In genomic region chr3:40719660-40720287, GRCh38 we compare ENCODE assay signal across 10 cellular contexts.
DNase-seq lines count a peak whose midpoint lies in the region; ATAC-seq and TF ChIP-seq lines count a peak whose summit lies in the region.
"Had no signal": no experiment of that assay in that cellular context is flagged by ENCODE, and none has a peak within 500 bp of the region (broad histone marks: within the 10 kb centered on the region; RNA-seq: fewer than 3 reads in every experiment).

No MANE protein-coding gene starts in this region.

- CTCF ChIA-PET in activated B cell treated with CpG ODN at 0.5 μM for 24 hours (lab: Charles Lee) = no interaction called here

- no peaks in the 10 kb centered on the region for H3K27me3 Mint-ChIP-seq in activated B cell treated with CpG ODN at 0.5 μM for 24 hours

- in situ Hi-C loops in ACHN (cut with HindIII; ENCODE audit: low pct_ligation_motif_present, low pct_unique_long_range_greater_than_20kb, low sequenced_read_pairs) = no loop called here

- peak; percentile 7 for DNase-seq in ACHN
- peak; percentile 67 for DNase-seq in LNCaP clone FGC (ENCODE audit: low read depth)
- DNase-seq in activated B cell treated with CpG ODN at 0.5 μM for 24 hours = no peak
- no peak for DNase-seq in kidney epithelial cell (ENCODE audit: low read depth)
- DNase-seq in stimulated activated naive CD4-positive, alpha-beta T cell (lab: John Stamatoyannopoulos, UW) = no peak
- DNase-seq in activated CD4-positive, alpha-beta T cell treated with anti-CD3 and anti-CD28 coated beads, Interleukin-2, amount 50 U/mL, for 4 hours = no peak
- no peak for DNase-seq in Ammon's horn (ENCODE audit: low spot score)
- DNase-seq: NCI-H226 had no signal

- ATAC-seq in activated B cell treated with CpG ODN at 0.5 μM for 24 hours (ENCODE audit: low read depth) (no peak), HG03460 (IDR thresholded peaks at IDR 0.05; ENCODE audit: unreplicated experiment) (no peak)

- no peaks in the 10 kb centered on the region for H3K36me3 Mint-ChIP-seq in activated B cell treated with CpG ODN at 0.5 μM for 24 hours (ENCODE audit: low read depth)

- no peaks in the 10 kb centered on the region for H3K9me3 Mint-ChIP-seq in activated B cell treated with CpG ODN at 0.5 μM for 24 hours

- H3K4me1 Mint-ChIP-seq in activated B cell treated with CpG ODN at 0.5 μM for 24 hours = peaks cover 34% of the 10 kb centered on the region

- peak overlapping the region; percentile 33 for H3K27ac Mint-ChIP-seq in activated B cell treated with CpG ODN at 0.5 μM for 24 hours

- TF ChIP-seq CTCF in LNCaP clone FGC (IDR thresholded peaks at IDR 0.05; ENCODE audit: control insufficient read depth, extremely low read depth, insufficient read depth) (peak; percentile 64), activated B cell treated with CpG ODN at 0.5 μM for 24 hours (IDR thresholded peaks at IDR 0.05) (no peak), kidney epithelial cell (IDR thresholded peaks at IDR 0.05; ENCODE audit: insufficient read depth, low read length, poor library complexity, severe bottlenecking) (peak; percentile 21)

- POLR2A ChIA-PET in activated B cell treated with CpG ODN at 0.5 μM for 24 hours (lab: Charles Lee) = interaction anchor here (3.3 kb wide), 1 partner anchor 479 kb away, joined by 11 read pairs; the partner anchor contains the start of gene CTNNB1

- no peaks in the 10 kb centered on the region for H3K36me3 ChIP-seq in kidney epithelial cell (ENCODE audit: control insufficient read depth, insufficient read depth, low read length)
- H3K36me3 ChIP-seq: HAP-1 had no signal

- H3K4me3 Mint-ChIP-seq in activated B cell treated with CpG ODN at 0.5 μM for 24 hours = no peak overlapping the region

- H3K27me3 ChIP-seq in kidney epithelial cell (ENCODE audit: control insufficient read depth, insufficient read depth, low read length) = no peaks in the 10 kb centered on the region

- H3K4me3 ChIP-seq in LNCaP clone FGC (ENCODE audit: low read depth, low read length) (no peak overlapping the region), kidney epithelial cell (ENCODE audit: low read depth, low read length) (no peak overlapping the region)
- H3K4me3 ChIP-seq: HAP-1 had no signal

- intact Hi-C loops in activated B cell treated with CpG ODN at 0.5 μM for 24 hours (cut with micrococcal nuclease) = loop anchor here (2.0 to 5.0 kb wide), 2 partner anchors 97 to 483 kb away; no protein-coding TSS in a partner anchor

Comparison
In these comparisons a context has a peak if more than half of its experiments do, and no peak if none do; other contexts are left out.
1. DNase-seq: peak in ACHN (single experiment) and LNCaP clone FGC (single experiment); none in activated B cell treated with CpG ODN at 0.5 μM for 24 hours (single experiment), kidney epithelial cell (single experiment), stimulated activated naive CD4-positive, alpha-beta T cell (0 of 6), activated CD4-positive, alpha-beta T cell treated with anti-CD3 and anti-CD28 coated beads, Interleukin-2, amount 50 U/mL, for 4 hours (0 of 2) and Ammon's horn (single experiment).